In genomic region chr17:76735006-76735405, GRCh38 we compare ENCODE assay signal across 8 cellular contexts. TPM values are rescaled to one million over a fixed set of nuclear protein-coding genes. Genes with fewer than 3 reads are reported as not detected.
A peak's percentile ranks its signal among the peaks of the same experiment; 100 is the strongest.
DNase-seq lines count a peak whose midpoint lies in the region; ATAC-seq and TF ChIP-seq lines count a peak whose summit lies in the region.

No MANE protein-coding gene starts in this region.

- peak overlapping the region; percentile 97 for H3K27ac Mint-ChIP-seq in activated T-cell treated with anti-CD3 and anti-CD28 coated beads, Interleukin-2, amount 50 U/mL, for 72 hours

- H3K9ac ChIP-seq in fibroblast of lung (ENCODE audit: insufficient read depth, low read length), result peak overlapping the region; percentile 27

- H3K27ac ChIP-seq in fibroblast of lung (ENCODE audit: insufficient read depth, low read length), result peak overlapping the region; percentile 22

- peaks cover 8% of the 10 kb centered on the region for H3K4me1 ChIP-seq in fibroblast of lung (ENCODE audit: control insufficient read depth, extremely low read depth, insufficient read depth, low read length)

- H3K79me2 ChIP-seq in fibroblast of lung (ENCODE audit: control insufficient read depth, insufficient read depth, low read length), result peaks cover 68% of the 10 kb centered on the region

- no peaks in the 10 kb centered on the region for H3K27me3 ChIP-seq in fibroblast of lung (ENCODE audit: control insufficient read depth, insufficient read depth, low read length)

- TF ChIP-seq CTCF in fibroblast of lung (conservative IDR thresholded peaks at IDR 0.05 in 1 of 2, IDR thresholded peaks at IDR 0.05 in 1 of 2; ENCODE audit: low read depth in 1 of 2, low read length in 2 of 2), result peak in 1 of 2 donors; percentile 2

- H3K4me3 Mint-ChIP-seq in activated T-cell treated with anti-CD3 and anti-CD28 coated beads, Interleukin-2, amount 50 U/mL, for 72 hours, result peak overlapping the region; percentile 94

- H3K9me3 Mint-ChIP-seq in activated T-cell treated with anti-CD3 and anti-CD28 coated beads, Interleukin-2, amount 50 U/mL, for 72 hours, result no peaks in the 10 kb centered on the region

- peak overlapping the region; percentile 95 for H3K4me2 ChIP-seq in fibroblast of lung (ENCODE audit: extremely low read depth, insufficient read depth, low read length)

- H3K27me3 Mint-ChIP-seq in activated T-cell treated with anti-CD3 and anti-CD28 coated beads, Interleukin-2, amount 50 U/mL, for 72 hours (ENCODE audit: low read depth), result no peaks in the 10 kb centered on the region

- no peaks in the 10 kb centered on the region for H4K20me1 ChIP-seq in fibroblast of lung (ENCODE audit: control insufficient read depth, extremely low read depth, insufficient read depth, low read length)

- no peak for ATAC-seq in activated T-cell treated with anti-CD3 and anti-CD28 coated beads, Interleukin-2, amount 50 U/mL, for 72 hours (replicated peaks in 1 of 2)
- no peak for ATAC-seq in HG03565 (IDR thresholded peaks at IDR 0.05; ENCODE audit: unreplicated experiment)

- H3K4me3 ChIP-seq in fibroblast of lung (replicated peaks in 1 of 4; ENCODE audit: control extremely low read depth in 1 of 4, insufficient read depth in 1 of 4, low read depth in 3 of 4, low read length in 4 of 4) (peak overlapping the region; percentile 93 to 96 (median 94)), skeletal muscle cell (ENCODE audit: low read depth, low read length) (peak overlapping the region; percentile 95)

- in situ Hi-C loops in SK-MEL-5 (cut with HindIII; ENCODE audit: low pct_unique_long_range_greater_than_20kb, low sequenced_read_pairs), result loop anchor here (25.0 kb wide), 1 partner anchor 298 kb away; no protein-coding TSS in a partner anchor

- no peaks in the 10 kb centered on the region for H3K9me3 ChIP-seq in fibroblast of lung (ENCODE audit: control insufficient read depth, insufficient read depth, low read depth, low read length)

- peaks cover 59% of the 10 kb centered on the region for H3K4me1 Mint-ChIP-seq in activated T-cell treated with anti-CD3 and anti-CD28 coated beads, Interleukin-2, amount 50 U/mL, for 72 hours (ENCODE audit: low read depth)

- peaks cover 14% of the 10 kb centered on the region for H3K36me3 ChIP-seq in fibroblast of lung (ENCODE audit: control insufficient read depth, insufficient read depth, low read length)

- H2AFZ ChIP-seq in fibroblast of lung (ENCODE audit: low read length), result no peak overlapping the region

- peaks cover 20 to 40% of the 10 kb centered on the region in 2 donors for H3K36me3 Mint-ChIP-seq in activated T-cell treated with anti-CD3 and anti-CD28 coated beads, Interleukin-2, amount 50 U/mL, for 72 hours (ENCODE audit: insufficient read depth in 2 of 2)

- no peak for DNase-seq in activated T-cell treated with anti-CD3 and anti-CD28 coated beads, Interleukin-2, amount 50 U/mL, for 72 hours
- no peak for DNase-seq in activated T-cell treated with anti-CD3 and anti-CD28 coated beads, Interleukin-2, amount 50 U/mL, for 1 hour
- peak; percentile 64 for DNase-seq in SK-MEL-5 (ENCODE audit: low read depth, low spot score)
- DNase-seq in fibroblast of lung (ENCODE audit: low read depth in 2 of 2), result peak; percentile 48 to 53
- DNase-seq in skeletal muscle cell (ENCODE audit: low read depth), result no peak
- no peak for DNase-seq in HuH-7.5 (ENCODE audit: low spot score)
- DNase-seq in HK-2 (ENCODE audit: unreplicated experiment), result no peak

RNA-seq across cellular contexts. Expression of gene SRSF2, which starts 2.1 kb away (rescaled TPM):
- 100 to 1,000 TPM; 260 to 275 TPM for total RNA-seq in activated T-cell treated with anti-CD3 and anti-CD28 coated beads, Interleukin-2, amount 50 U/mL, for 72 hours
- 173 and 184 TPM in 2 replicates for total RNA-seq in SK-MEL-5 (2014; rRNA removed; shearing (Covaris generic))
- 387 and 403 TPM in 2 replicates for polyA plus RNA-seq in SK-MEL-5 (2015; cell fraction: cytosol; rRNA removed)
- polyA plus RNA-seq in SK-MEL-5 (2015; cell fraction: nucleus; rRNA removed), result 3,482 and 3,724 TPM in 2 replicates
- 59.6 and 77.5 TPM in 2 replicates for total RNA-seq in fibroblast of lung
- 203 and 238 TPM in 2 replicates for polyA plus RNA-seq in fibroblast of lung
- 156 and 211 TPM in 2 replicates for polyA plus RNA-seq in fibroblast of lung (2012)
- 72.2 and 86.0 TPM in 2 replicates for polyA minus RNA-seq in fibroblast of lung (ENCODE audit: low replicate concordance)

RNA-seq across cellular contexts. Expression of gene MFSD11, which starts 2.9 kb away (rescaled TPM):
- total RNA-seq in activated T-cell treated with anti-CD3 and anti-CD28 coated beads, Interleukin-2, amount 50 U/mL, for 72 hours, result 10 to 100 TPM; 34.8 to 43.1 TPM
- total RNA-seq in SK-MEL-5 (2014; rRNA removed; shearing (Covaris generic)), result 41.4 and 42.3 TPM in 2 replicates
- polyA plus RNA-seq in SK-MEL-5 (2015; cell fraction: cytosol; rRNA removed), result 30.1 and 46.9 TPM in 2 replicates
- 79.5 and 111 TPM in 2 replicates for polyA plus RNA-seq in SK-MEL-5 (2015; cell fraction: nucleus; rRNA removed)
- total RNA-seq in fibroblast of lung, result 15.7 and 31.4 TPM in 2 replicates
- 20.1 and 22.4 TPM in 2 replicates for polyA plus RNA-seq in fibroblast of lung
- 14.7 and 15.3 TPM in 2 replicates for polyA plus RNA-seq in fibroblast of lung (2012)
- 15.4 and 23.3 TPM in 2 replicates for polyA minus RNA-seq in fibroblast of lung (ENCODE audit: low replicate concordance)

RNA-seq across cellular contexts. Expression of gene METTL23, which starts 8.4 kb away (rescaled TPM):
- 10 to 100 TPM; 25.4 to 30.7 TPM for total RNA-seq in activated T-cell treated with anti-CD3 and anti-CD28 coated beads, Interleukin-2, amount 50 U/mL, for 72 hours
- total RNA-seq in SK-MEL-5 (2014; rRNA removed; shearing (Covaris generic)), result 180 and 183 TPM in 2 replicates
- 171 and 186 TPM in 2 replicates for polyA plus RNA-seq in SK-MEL-5 (2015; cell fraction: cytosol; rRNA removed)
- polyA plus RNA-seq in SK-MEL-5 (2015; cell fraction: nucleus; rRNA removed), result 206 and 248 TPM in 2 replicates
- total RNA-seq in fibroblast of lung, result 21.1 and 26.4 TPM in 2 replicates
- 34.5 and 35.1 TPM in 2 replicates for polyA plus RNA-seq in fibroblast of lung
- polyA plus RNA-seq in fibroblast of lung (2012), result 28.1 and 31.8 TPM in 2 replicates
- 9.5 and 15.8 TPM in 2 replicates for polyA minus RNA-seq in fibroblast of lung (ENCODE audit: low replicate concordance)

RNA-seq across cellular contexts. Expression of gene JMJD6, which starts 8.6 kb away (rescaled TPM):
- 10 to 100 TPM; 56.5 to 67.2 TPM for total RNA-seq in activated T-cell treated with anti-CD3 and anti-CD28 coated beads, Interleukin-2, amount 50 U/mL, for 72 hours
- total RNA-seq in SK-MEL-5 (2014; rRNA removed; shearing (Covaris generic)), result 46.1 and 48.7 TPM in 2 replicates
- 59.1 and 64.8 TPM in 2 replicates for polyA plus RNA-seq in SK-MEL-5 (2015; cell fraction: cytosol; rRNA removed)
- polyA plus RNA-seq in SK-MEL-5 (2015; cell fraction: nucleus; rRNA removed), result 66.6 and 97.1 TPM in 2 replicates
- 13.6 and 16.2 TPM in 2 replicates for total RNA-seq in fibroblast of lung
- polyA plus RNA-seq in fibroblast of lung, result 16.5 and 17.7 TPM in 2 replicates
- polyA plus RNA-seq in fibroblast of lung (2012), result 36.7 and 39.6 TPM in 2 replicates
- polyA minus RNA-seq in fibroblast of lung (ENCODE audit: low replicate concordance), result 32.0 and 51.9 TPM in 2 replicates

RNA-seq across cellular contexts. Expression of gene MXRA7, which starts 24.2 kb away (rescaled TPM):
- total RNA-seq in activated T-cell treated with anti-CD3 and anti-CD28 coated beads, Interleukin-2, amount 50 U/mL, for 72 hours, result 10 to 100 TPM; 17.4 to 21.8 TPM
- 197 and 199 TPM in 2 replicates for total RNA-seq in SK-MEL-5 (2014; rRNA removed; shearing (Covaris generic))
- polyA plus RNA-seq in SK-MEL-5 (2015; cell fraction: cytosol; rRNA removed), result 219 and 242 TPM in 2 replicates
- polyA plus RNA-seq in SK-MEL-5 (2015; cell fraction: nucleus; rRNA removed), result 39.9 and 48.4 TPM in 2 replicates
- total RNA-seq in fibroblast of lung, result 127 and 142 TPM in 2 replicates
- 215 and 307 TPM in 2 replicates for polyA plus RNA-seq in fibroblast of lung
- 189 and 250 TPM in 2 replicates for polyA plus RNA-seq in fibroblast of lung (2012)
- 200 and 284 TPM in 2 replicates for polyA minus RNA-seq in fibroblast of lung (ENCODE audit: low replicate concordance)

Comparison
In these comparisons a context has a peak if more than half of its experiments do, and no peak if none do; other contexts are left out.
1. DNase-seq: peak in SK-MEL-5 (single experiment) and fibroblast of lung (2 of 2); none in activated T-cell treated with anti-CD3 and anti-CD28 coated beads, Interleukin-2, amount 50 U/mL, for 72 hours (0 of 2), activated T-cell treated with anti-CD3 and anti-CD28 coated beads, Interleukin-2, amount 50 U/mL, for 1 hour (single experiment), skeletal muscle cell (single experiment), HuH-7.5 (single experiment) and HK-2 (single experiment).